11 cellular contexts compared by ENCODE assay signal in genomic region chr3:194091141-194091540, GRCh38. TPM values are rescaled to one million over a fixed set of nuclear protein-coding genes. Genes with fewer than 3 reads are reported as not detected.
DNase-seq lines count a peak whose midpoint lies in the region; ATAC-seq and TF ChIP-seq lines count a peak whose summit lies in the region.
"Had no signal": no experiment of that assay in that cellular context is flagged by ENCODE, and none has a peak within 500 bp of the region (broad histone marks: within the 10 kb centered on the region; RNA-seq: fewer than 3 reads in every experiment).

No MANE protein-coding gene starts in this region.

- TF ChIP-seq CTCF in choroid plexus epithelial cell (conservative IDR thresholded peaks at IDR 0.05; ENCODE audit: low read depth, low read length), result no peak

- no peak for ATAC-seq in HG02798 (IDR thresholded peaks at IDR 0.05; ENCODE audit: poor library complexity, unreplicated experiment)
- ATAC-seq: activated CD8-positive, alpha-beta memory T cell treated with anti-CD3 and anti-CD28 coated beads, Interleukin-2, amount 10 ng/mL, durations not matched to agents 7 days and 5 days had no signal

- peak; percentile 31 for DNase-seq in SIG-M5 treated with dmso at 0.1 percent for 504 hours (lab: John Stamatoyannopoulos, UW; ENCODE audit: unreplicated experiment)
- DNase-seq in SIG-M5 (lab: John Stamatoyannopoulos, UW), result no peak
- DNase-seq in NCI-H69 (lab: John Stamatoyannopoulos, UW), result peak; percentile 71
- peak; percentile 80 for DNase-seq in choroid plexus epithelial cell (ENCODE audit: low read depth)
- peak; percentile 71 for DNase-seq in skeletal muscle cell (ENCODE audit: low read depth)
- no peak for DNase-seq in mesenteric fat pad (ENCODE audit: low spot score)
- DNase-seq in T-helper 2 cell, result no peak
- DNase-seq: activated CD8-positive, alpha-beta memory T cell treated with anti-CD3 and anti-CD28 coated beads, Interleukin-2, amount 10 ng/mL, durations not matched to agents 7 days and 5 days; NCI-H2029 treated with DMSO at 0.1 percent for 48 hours had no signal

- H3K4me3 ChIP-seq in choroid plexus epithelial cell (ENCODE audit: low read depth, low read length) (no peak overlapping the region), skeletal muscle cell (ENCODE audit: low read depth, low read length) (no peak overlapping the region)
- H3K4me3 ChIP-seq: ascending aorta had no signal

RNA-seq across cellular contexts. Expression of gene HES1, which starts 44.8 kb away (rescaled TPM):
- 38.9 TPM for total RNA-seq in mesenteric fat pad

Comparison
In these comparisons a context has a peak if more than half of its experiments do, and no peak if none do; other contexts are left out.
1. DNase-seq: peak in SIG-M5 treated with dmso at 0.1 percent for 504 hours (single experiment), NCI-H69 (single experiment), choroid plexus epithelial cell (single experiment) and skeletal muscle cell (single experiment); none in SIG-M5 (single experiment), mesenteric fat pad (single experiment) and T-helper 2 cell (0 of 5).